Comparison of ENCODE assay signal across 29 cellular contexts in genomic region chr10:124160176-124160575, GRCh38.
"Had no signal": no experiment of that assay in that cellular context is flagged by ENCODE, and none has a peak within 500 bp of the region (broad histone marks: within the 10 kb centered on the region; RNA-seq: fewer than 3 reads in every experiment).

No MANE protein-coding gene starts in this region.

- H3K27me3 ChIP-seq: body of pancreas, colonic mucosa, gastroesophageal sphincter, hepatocyte, pancreas, testis had no signal

- H3K79me2 ChIP-seq: hepatocyte had no signal

- DNase-seq: activated CD4-positive, alpha-beta T cell treated with anti-CD3 and anti-CD28 coated beads for 48 hours; activated CD4-positive, alpha-beta T cell treated with anti-CD3 and anti-CD28 coated beads, Interleukin-2, amount 50 U/mL, for 48 hours; activated CD8-positive, alpha-beta memory T cell treated with anti-CD3 and anti-CD28 coated beads for 24 hours; activated effector memory CD4-positive, alpha-beta T cell treated with Interleukin-2 at 50 U/mL for 16 hours; activated naive CD4-positive, alpha-beta T cell treated with Interleukin-2 at 50 U/mL for 16 hours; aorta; body of pancreas; cerebellar nuclear complex; colonic mucosa; effector memory CD4-positive, alpha-beta T cell; erythroblast; islet precursor cell; left cardiac atrium; left ventricle myocardium superior; naive thymus-derived CD4-positive, alpha-beta T cell; pancreas; psoas muscle; stimulated activated CD4-positive, alpha-beta T cell treated with anti-CD3 and anti-CD28 coated beads, Interleukin-15, amount 100 ng/mL, for 24 hours; stimulated activated naive CD4-positive, alpha-beta T cell treated with Interleukin-2 at 50 U/mL for 16 hours; T-helper 9 cell; testis had no signal

- H3K9me3 ChIP-seq: body of pancreas, colonic mucosa, gastroesophageal sphincter, pancreas, psoas muscle, testis had no signal

- H3K4me3 ChIP-seq: body of pancreas, colonic mucosa, gastroesophageal sphincter, hepatocyte, pancreas, psoas muscle, testis had no signal

- H3K36me3 Mint-ChIP-seq: activated naive CD8-positive, alpha-beta T cell; type B pancreatic cell had no signal

- H3K4me2 ChIP-seq: hepatocyte had no signal

- ATAC-seq: activated CD4-positive, CD25-positive, alpha-beta regulatory T cell treated with anti-CD3 and anti-CD28 coated beads, Interleukin-2, amount 50 U/mL, for 24 hours; body of pancreas; gastroesophageal sphincter; left cardiac atrium; left ventricle myocardium superior; naive thymus-derived CD4-positive, alpha-beta T cell; pancreas; psoas muscle had no signal

- H3K36me3 ChIP-seq: colonic mucosa, gastroesophageal sphincter, pancreas had no signal

- H2AFZ ChIP-seq: hepatocyte had no signal

- H3K27ac Mint-ChIP-seq: activated naive CD8-positive, alpha-beta T cell; mesothelial cell of epicardium; naive thymus-derived CD4-positive, alpha-beta T cell; T-helper 1 cell treated with Interleukin-12 subunit alpha and Interleukin-12 subunit beta and Interleukin-4 antibody, amounts not matched to agents 30 μg/mL and 1 μg/mL, for 36 hours; type B pancreatic cell had no signal

- H3K9me3 Mint-ChIP-seq: T-helper 1 cell treated with Interleukin-12 subunit alpha and Interleukin-12 subunit beta and Interleukin-4 antibody, amounts not matched to agents 30 μg/mL and 1 μg/mL, for 36 hours; type B pancreatic cell had no signal

- H3K27ac ChIP-seq: body of pancreas, colonic mucosa, gastroesophageal sphincter, hepatocyte, pancreas, psoas muscle, testis, VCaP had no signal

- H3K4me3 Mint-ChIP-seq: activated naive CD8-positive, alpha-beta T cell; mesothelial cell of epicardium; naive thymus-derived CD4-positive, alpha-beta T cell; T-helper 1 cell treated with Interleukin-12 subunit alpha and Interleukin-12 subunit beta and Interleukin-4 antibody, amounts not matched to agents 30 μg/mL and 1 μg/mL, for 36 hours; type B pancreatic cell had no signal
